Comparison of ENCODE assay signal across 12 cellular contexts in the genomic region with DNA sequence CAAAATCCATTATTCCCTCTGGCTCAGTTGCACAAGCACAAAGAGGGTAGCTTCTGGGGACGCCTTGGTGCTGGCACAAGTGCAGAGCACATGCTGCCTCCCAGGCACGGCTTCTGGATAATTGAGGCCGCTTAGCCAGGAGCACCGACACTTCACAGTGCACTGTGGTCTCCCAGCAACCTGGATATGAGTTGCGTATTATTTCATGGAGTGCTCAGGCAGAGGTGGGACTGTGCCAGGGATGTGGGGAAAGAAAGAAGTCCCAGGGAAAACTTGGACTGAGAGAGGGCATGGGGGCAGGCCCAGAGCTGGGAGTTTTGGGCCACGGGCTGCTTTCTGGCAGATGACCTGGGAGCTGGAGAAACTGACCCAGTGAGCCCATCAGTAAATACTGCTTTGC. TPM values are rescaled to one million over a fixed set of nuclear protein-coding genes. Genes with fewer than 3 reads are reported as not detected.
DNase-seq lines count a peak whose midpoint lies in the region; ATAC-seq and TF ChIP-seq lines count a peak whose summit lies in the region.
"Had no signal": no experiment of that assay in that cellular context is flagged by ENCODE, and none has a peak within 500 bp of the region (broad histone marks: within the 10 kb centered on the region; RNA-seq: fewer than 3 reads in every experiment).

No MANE protein-coding gene starts in this region.

- peaks cover 21% of the 10 kb centered on the region for H3K36me3 Mint-ChIP-seq in chondrocyte (ENCODE audit: low read depth)
- peaks cover 41% of the 10 kb centered on the region for H3K36me3 Mint-ChIP-seq in T-cell

- CTCF ChIA-PET in T-cell (lab: Charles Lee), result no interaction called here

- no peak overlapping the region for H3K4me3 Mint-ChIP-seq in chondrocyte (ENCODE audit: unreplicated experiment)
- no peak overlapping the region for H3K4me3 Mint-ChIP-seq in T-cell

- intact Hi-C loops in posterior vena cava (cut with DNase I), result loop anchor here in 1 of 2 donors (5.0 kb wide), 1 partner anchor 37 kb away; the partner anchor contains the start of gene MPRIP

- H3K27me3 Mint-ChIP-seq in chondrocyte (ENCODE audit: low read depth) (no peaks in the 10 kb centered on the region), T-cell (no peaks in the 10 kb centered on the region)

- POLR2A ChIA-PET in T-cell (lab: Charles Lee), result no interaction called here

- H3K9me3 Mint-ChIP-seq in chondrocyte (ENCODE audit: low read depth) (no peaks in the 10 kb centered on the region), T-cell (no peaks in the 10 kb centered on the region)

- H3K27ac Mint-ChIP-seq in chondrocyte (ENCODE audit: unreplicated experiment) (no peak overlapping the region), T-cell (no peak overlapping the region)

- H3K4me1 Mint-ChIP-seq in chondrocyte (ENCODE audit: low read depth) (peaks cover 51% of the 10 kb centered on the region), T-cell (peaks cover 15 to 24% (median 18%) of the 10 kb centered on the region in 3 donors)

- peak overlapping the region; percentile 83 for H3K27ac ChIP-seq in C4-2B
- H3K27ac ChIP-seq: SJSA1 had no signal

- TF ChIP-seq CTCF in C4-2B (conservative IDR thresholded peaks at IDR 0.05) (no peak), chondrocyte (IDR thresholded peaks at IDR 0.05) (no peak)

- ATAC-seq in HG03354 (IDR thresholded peaks at IDR 0.05; ENCODE audit: poor library complexity, severe bottlenecking, unreplicated experiment), result no peak
- ATAC-seq in T-cell (replicated peaks in 1 of 4), result no peak

- peak; percentile 43 for DNase-seq in chondrocyte (ENCODE audit: low spot score)
- DNase-seq in hypothalamus (lab: John Stamatoyannopoulos, UW), result peak in 29 of 51 donors; percentile 14 to 76 (median 53)
- DNase-seq in posterior vena cava (ENCODE audit: low spot score), result peak; percentile 82
- DNase-seq in dermis blood vessel endothelial cell, result no peak
- no peak for DNase-seq in T-cell
- no peak for DNase-seq in activated naive CD4-positive, alpha-beta T cell treated with anti-CD3 and anti-CD28 coated beads, Interleukin-2, amount 50 U/mL, for 16 hours
- DNase-seq: HCEC 1CT, NCI-H1105 treated with DMSO at 0.1 percent for 48 hours, NCI-H748 treated with DMSO at 0.1 percent for 48 hours had no signal

RNA-seq across cellular contexts. Expression of gene MPRIP, which starts 37.5 kb away (rescaled TPM):
- total RNA-seq in chondrocyte (197 to 352 TPM (median 345 TPM) in 3 replicates), posterior vena cava (100 to 1,000 TPM; 359 to 405 TPM), dermis blood vessel endothelial cell (105 and 175 TPM in 2 replicates), T-cell (100 to 1,000 TPM; 189 to 266 (median 247) TPM)

Comparison
In these comparisons a context has a peak if more than half of its experiments do, and no peak if none do; other contexts are left out.
1. DNase-seq: peak in chondrocyte (single experiment), hypothalamus (29 of 51) and posterior vena cava (single experiment); none in dermis blood vessel endothelial cell (single experiment), T-cell (0 of 34) and activated naive CD4-positive, alpha-beta T cell treated with anti-CD3 and anti-CD28 coated beads, Interleukin-2, amount 50 U/mL, for 16 hours (single experiment).